Comparison of ENCODE assay signal across 8 cellular contexts in the genomic region with DNA sequence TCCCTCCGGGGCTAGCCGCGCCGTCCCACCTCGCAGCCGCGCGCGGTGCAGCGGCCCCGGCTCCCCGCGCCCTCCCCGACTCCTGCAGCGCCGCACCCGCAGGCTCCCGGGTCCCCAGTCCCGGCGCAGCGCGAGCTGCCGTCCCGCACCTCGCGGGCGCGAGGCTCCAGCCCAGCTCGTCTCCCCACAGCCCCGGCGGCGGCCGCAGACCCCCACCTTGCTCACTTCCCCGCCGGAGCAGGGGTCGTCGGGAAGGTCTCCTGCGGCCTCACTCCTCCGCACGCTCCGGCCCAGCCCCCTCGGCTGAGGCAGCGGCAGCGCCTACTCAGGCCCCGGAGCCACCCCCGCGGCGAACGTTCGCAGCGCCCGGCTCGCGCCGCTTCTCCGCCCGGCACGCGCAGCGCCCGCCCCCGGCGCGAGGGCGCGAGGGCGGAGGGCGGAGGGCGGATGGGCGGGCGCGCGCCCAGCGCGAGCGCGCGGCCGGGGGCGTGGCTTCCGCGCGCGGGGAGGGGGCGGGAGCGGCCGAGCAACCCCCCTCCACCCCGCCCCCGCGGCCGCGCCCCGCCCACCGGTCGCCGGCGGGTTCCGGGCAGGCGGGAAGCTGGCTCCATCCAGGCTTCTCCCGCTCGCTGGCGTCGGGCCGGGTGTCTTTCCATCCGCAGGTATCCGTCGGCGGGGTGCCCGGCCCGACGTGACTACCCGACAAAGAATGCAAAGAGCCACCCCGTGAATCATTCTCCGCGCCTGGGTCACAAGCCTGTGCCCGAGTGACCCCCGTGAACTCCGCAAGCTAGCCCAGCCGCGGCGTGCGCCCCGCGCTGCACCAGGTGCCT. TPM values are rescaled to one million over a fixed set of nuclear protein-coding genes. Genes with fewer than 3 reads are reported as not detected.
DNase-seq lines count a peak whose midpoint lies in the region; ATAC-seq and TF ChIP-seq lines count a peak whose summit lies in the region.

A gene (minus strand): TSS at position 408 of the 833 bp plus-strand sequence. CDS start 20,917 bp downstream, outside the sequence.

- peak within 1 kb of the TSS; percentile 91 for H3K4me3 Mint-ChIP-seq in CD4-positive, alpha-beta T cell

- peaks cover 35% of the 10 kb centered on the region for H3K4me1 Mint-ChIP-seq in CD4-positive, alpha-beta T cell (ENCODE audit: low read depth)

- H3K4me1 ChIP-seq in OCI-LY7 (ENCODE audit: insufficient read depth, low read length, poor library complexity, severe bottlenecking) (peaks cover 14% of the 10 kb centered on the region), muscle layer of colon (ENCODE audit: insufficient read depth, low read length) (peaks cover 9% of the 10 kb centered on the region)

- TF ChIP-seq CTCF in CD4-positive, alpha-beta T cell (IDR thresholded peaks at IDR 0.05), result no peak
- TF ChIP-seq CTCF in OCI-LY7 (conservative IDR thresholded peaks at IDR 0.05; ENCODE audit: low read length), result no peak

- no peaks in the 10 kb centered on the region for H4K20me1 ChIP-seq in OCI-LY7 (ENCODE audit: insufficient read depth, low read length)

- peak; percentile 75 for ATAC-seq in CD4-positive, alpha-beta T cell (ENCODE audit: poor library complexity)
- ATAC-seq in GM19351 (IDR thresholded peaks at IDR 0.05; ENCODE audit: unreplicated experiment) (peak; percentile 65), HG03460 (IDR thresholded peaks at IDR 0.05; ENCODE audit: unreplicated experiment) (peak; percentile 50)

- peak within 1 kb of the TSS; percentile 85 for H3K27ac Mint-ChIP-seq in CD4-positive, alpha-beta T cell

- H3K9me2 ChIP-seq in OCI-LY7 (ENCODE audit: insufficient read depth, low read length), result no peaks in the 10 kb centered on the region

- intact Hi-C loops in CD4-positive, alpha-beta T cell (cut with DNase I, micrococcal nuclease), result loop anchor here in 1 of 2 experiments (1.0 to 10.0 kb wide), 9 partner anchors 27 to 1731 kb away; a partner anchor contains a TSS
- intact Hi-C loops in OCI-LY7 (cut with micrococcal nuclease; ENCODE audit: unreplicated experiment), result loop anchor here (2.0 to 10.0 kb wide), 2 partner anchors 205 to 361 kb away; a partner anchor contains a TSS

- H2AFZ ChIP-seq in OCI-LY7 (ENCODE audit: low read length), result peak within 1 kb of the TSS; percentile 99

- POLR2A ChIA-PET in CD4-positive, alpha-beta T cell (lab: Charles Lee), result interaction anchor here (0.5 to 2.2 kb wide), 8 partner anchors 9 to 511 kb away, joined by 3 to 17 read pairs (median 4); a partner anchor contains a TSS
- POLR2A ChIA-PET in OCI-LY7 (lab: Charles Lee), result interaction anchor here (0.7 to 1.8 kb wide), 6 partner anchors 9 to 205 kb away, joined by 3 to 7 read pairs (median 3); a partner anchor contains a TSS

- H3K27me3 ChIP-seq in CD4-positive, alpha-beta T cell (ENCODE audit: control insufficient read depth, insufficient read depth, low read length), result no peaks in the 10 kb centered on the region
- H3K27me3 ChIP-seq in muscle layer of colon (ENCODE audit: control insufficient read depth in 1 of 2, insufficient read depth in 2 of 2, low read length in 2 of 2), result no peaks in the 10 kb centered on the region

- H3K36me3 Mint-ChIP-seq in CD4-positive, alpha-beta T cell (ENCODE audit: low read depth), result no peaks in the 10 kb centered on the region

- no TSS peak for BruUV-seq in OCI-LY7 (replicated peaks; lab: Mats Ljungman, UMichigan)

- peak within 1 kb of the TSS; percentile 43 for H3K27ac ChIP-seq in CD4-positive, alpha-beta T cell (ENCODE audit: low read depth, low read length)
- H3K27ac ChIP-seq in OCI-LY7 (ENCODE audit: low read depth, low read length, poor library complexity, severe bottlenecking) (peak within 1 kb of the TSS; percentile 51), muscle layer of colon (ENCODE audit: low read depth, low read length) (peak within 1 kb of the TSS; percentile 78)

- H3K9me3 Mint-ChIP-seq in CD4-positive, alpha-beta T cell, result no peaks in the 10 kb centered on the region

- no peaks in the 10 kb centered on the region for H3K9me3 ChIP-seq in CD4-positive, alpha-beta T cell (ENCODE audit: control insufficient read depth, low read length)
- H3K9me3 ChIP-seq in OCI-LY7 (ENCODE audit: low read length) (no peaks in the 10 kb centered on the region), muscle layer of colon (ENCODE audit: low read length) (no peaks in the 10 kb centered on the region)

- CTCF ChIA-PET in CD4-positive, alpha-beta T cell (lab: Charles Lee), result interaction anchor here (1.0 to 2.0 kb wide), 2 partner anchors 206 to 511 kb away, joined by 3 to 6 read pairs; no protein-coding TSS in a partner anchor
- CTCF ChIA-PET in OCI-LY7 (lab: Charles Lee; ENCODE audit: unreplicated experiment), result interaction anchor here (0.5 kb wide), 1 partner anchor 867 kb away, joined by 5 read pairs; no protein-coding TSS in a partner anchor

- no peaks in the 10 kb centered on the region for H3K27me3 Mint-ChIP-seq in CD4-positive, alpha-beta T cell

- H3K4me3 ChIP-seq in OCI-LY7 (ENCODE audit: low read depth, low read length, poor library complexity, severe bottlenecking), result peak within 1 kb of the TSS; percentile 80
- peak within 1 kb of the TSS; percentile 85 to 90 for H3K4me3 ChIP-seq in muscle layer of colon (ENCODE audit: low read depth in 1 of 2, low read length in 2 of 2)

- no peaks in the 10 kb centered on the region for H3K36me3 ChIP-seq in OCI-LY7 (ENCODE audit: insufficient read depth, low read length)
- no peaks in the 10 kb centered on the region for H3K36me3 ChIP-seq in muscle layer of colon (ENCODE audit: insufficient read depth, low read length)

- H3K79me2 ChIP-seq in OCI-LY7 (ENCODE audit: insufficient read depth, low read depth, low read length), result peaks cover 13% of the 10 kb centered on the region; the same call in 1 of the 2 replicates

- peak; percentile 58 to 86 (median 74) for DNase-seq in CD4-positive, alpha-beta T cell
- DNase-seq in OCI-LY7 (ENCODE audit: low spot score), result peak; percentile 89
- DNase-seq in activated T-cell treated with anti-CD3 and anti-CD28 coated beads for 4 hours, result peak; percentile 72
- DNase-seq in erythroblast (lab: John Stamatoyannopoulos, UW), result peak; percentile 77 to 87
- peak; percentile 61 to 63 for DNase-seq in stimulated activated CD8-positive, alpha-beta memory T cell treated with anti-CD3 and anti-CD28 coated beads, Interleukin-7, amount 100 ng/mL, for 1 hour (ENCODE audit: low read depth in 2 of 2)

- H3K4me2 ChIP-seq in OCI-LY7 (ENCODE audit: low read length), result peak within 1 kb of the TSS; percentile 93

- peak; percentile 12 for TF ChIP-seq POLR2A in erythroblast (IDR thresholded peaks at IDR 0.05; ENCODE audit: low read length)

- peak within 1 kb of the TSS; percentile 75 for H3K9ac ChIP-seq in muscle layer of colon (ENCODE audit: low read length)

RNA-seq across cellular contexts. Expression of the gene that starts here (rescaled TPM):
- 10 to 100 TPM; 30.1 to 33.6 TPM for total RNA-seq in CD4-positive, alpha-beta T cell
- total RNA-seq in OCI-LY7 (2014; rRNA removed; shearing (Covaris generic)), result 9.3 and 16.1 TPM in 2 replicates
- 28.3 and 32.2 TPM in 2 replicates for total RNA-seq in OCI-LY7 (2022)

Comparison
In these comparisons a context has a peak if more than half of its experiments do, and no peak if none do; other contexts are left out.
1. Peak in every context shown above with its lines: DNase-seq, ATAC-seq, H3K4me3 ChIP-seq and H3K27ac ChIP-seq.